Comparison of ENCODE assay signal across 8 cellular contexts in genomic region chr16:29848420-29849297, GRCh38. TPM values are rescaled to one million over a fixed set of nuclear protein-coding genes. Genes with fewer than 3 reads are reported as not detected.
DNase-seq lines count a peak whose midpoint lies in the region; ATAC-seq, FAIRE-seq and TF ChIP-seq lines count a peak whose summit lies in the region.

No MANE protein-coding gene starts in this region.

- H3K27ac ChIP-seq in ascending aorta (no peak overlapping the region), hepatocyte (no peak overlapping the region), small intestine (ENCODE audit: low read depth in 1 of 2, low read length in 1 of 2) (peak overlapping the region in 1 of 2 donors; percentile 34)

- no peak for FAIRE-seq in small intestine (lab: Jason Lieb, UNC)

- peak; percentile 52 for TF ChIP-seq CTCF in LNCaP clone FGC (IDR thresholded peaks at IDR 0.05; ENCODE audit: control insufficient read depth, extremely low read depth, insufficient read depth)
- peak; percentile 75 to 92 (median 82) for TF ChIP-seq CTCF in ascending aorta (IDR thresholded peaks at IDR 0.05)
- TF ChIP-seq CTCF in hepatocyte (IDR thresholded peaks at IDR 0.05; ENCODE audit: poor library complexity), result peak; percentile 61

- H3K9me3 ChIP-seq in ascending aorta (no peaks in the 10 kb centered on the region), hepatocyte (ENCODE audit: low read depth) (no peaks in the 10 kb centered on the region), small intestine (ENCODE audit: control insufficient read depth, low read depth) (no peaks in the 10 kb centered on the region)

- no peak for ATAC-seq in HG03442 (IDR thresholded peaks at IDR 0.05; ENCODE audit: unreplicated experiment)

- H3K36me3 ChIP-seq in ascending aorta (peaks cover 43 to 49% of the 10 kb centered on the region in 2 donors), hepatocyte (replicated peaks; ENCODE audit: insufficient read depth, low read depth) (no peaks in the 10 kb centered on the region), small intestine (ENCODE audit: control insufficient read depth in 2 of 2, insufficient read depth in 2 of 2, low read length in 2 of 2) (peaks cover 13 to 30% of the 10 kb centered on the region in 2 donors)

- H3K4me1 ChIP-seq in ascending aorta (no peaks in the 10 kb centered on the region), hepatocyte (ENCODE audit: insufficient read depth) (no peaks in the 10 kb centered on the region), small intestine (ENCODE audit: control insufficient read depth in 2 of 2, insufficient read depth in 1 of 2, low read depth in 1 of 2, low read length in 1 of 2) (no peaks in the 10 kb centered on the region)

- peak; percentile 85 for DNase-seq in GM03348 (ENCODE audit: low spot score)
- DNase-seq in LNCaP clone FGC (ENCODE audit: low read depth), result no peak
- DNase-seq in T-helper 9 cell, result peak; percentile 78
- DNase-seq in ascending aorta (ENCODE audit: low spot score in 2 of 2), result peak in 1 of 2 donors; percentile 84
- peak; percentile 84 for DNase-seq in hepatocyte (ENCODE audit: low spot score)
- peak; percentile 77 for DNase-seq in small intestine
- no peak for DNase-seq in NCI-H2171 treated with DMSO at 0.1 percent for 48 hours (lab: John Stamatoyannopoulos, UW)

- H3K9me2 ChIP-seq in hepatocyte (replicated peaks; ENCODE audit: insufficient read depth), result no peaks in the 10 kb centered on the region

- intact Hi-C loops in ascending aorta (cut with DNase I), result loop anchor here (2.0 to 5.0 kb wide), 3 partner anchors 24 to 151 kb away; partner anchors contain the start of gene MAZ

- H3K79me2 ChIP-seq in hepatocyte, result no peaks in the 10 kb centered on the region

- no peak overlapping the region for H3K4me2 ChIP-seq in hepatocyte

- H3K4me3 ChIP-seq in LNCaP clone FGC (ENCODE audit: low read depth, low read length) (no peak overlapping the region), ascending aorta (no peak overlapping the region), hepatocyte (no peak overlapping the region), small intestine (ENCODE audit: low read depth in 1 of 2, low read length in 2 of 2) (no peak overlapping the region)

- no peaks in the 10 kb centered on the region for H4K20me1 ChIP-seq in hepatocyte (ENCODE audit: insufficient read depth, poor library complexity, severe bottlenecking)

- no peaks in the 10 kb centered on the region for H3K27me3 ChIP-seq in ascending aorta
- no peaks in the 10 kb centered on the region for H3K27me3 ChIP-seq in hepatocyte
- H3K27me3 ChIP-seq in small intestine (ENCODE audit: control insufficient read depth in 2 of 2, insufficient read depth in 2 of 2, low read length in 2 of 2), result no peaks in the 10 kb centered on the region

- no peak overlapping the region for H2AFZ ChIP-seq in hepatocyte

- WGBS in hepatocyte (ENCODE audit: low lambda C conversion rate, missing lambda C conversion rate), result 56% methylated on average over 15 of the region's 15 CpGs
- WGBS in small intestine, 3 donors, result 33 to 45% (median 43%) methylated on average over 15 of the region's 15 CpGs

RNA-seq across cellular contexts. Expression of gene CDIPT, which starts 14.4 kb away (rescaled TPM):
- total RNA-seq in ascending aorta, result 174 TPM
- total RNA-seq in hepatocyte, result 94.1 and 97.1 TPM in 2 replicates
- 143 and 147 TPM in 2 replicates for polyA plus RNA-seq in hepatocyte
- polyA plus RNA-seq in small intestine, result 10 to 100 TPM; 51.9 to 76.9 (median 55.1) TPM

RNA-seq across cellular contexts. Expression of gene MVP, which starts 28.4 kb away (rescaled TPM):
- 244 TPM for total RNA-seq in ascending aorta
- total RNA-seq in hepatocyte, result 80.0 and 121 TPM in 2 replicates
- 140 and 146 TPM in 2 replicates for polyA plus RNA-seq in hepatocyte
- polyA plus RNA-seq in small intestine, result 100 to 1,000 TPM; 256 to 558 (median 328) TPM

RNA-seq across cellular contexts. Expression of gene PAGR1, which starts 32.7 kb away (rescaled TPM):
- total RNA-seq in ascending aorta (54.3 TPM), hepatocyte (31.6 and 39.3 TPM in 2 replicates)
- polyA plus RNA-seq in hepatocyte (48.5 and 53.4 TPM in 2 replicates), small intestine (10 to 100 TPM; 36.9 to 46.0 (median 45.9) TPM)

RNA-seq across cellular contexts. Expression of gene PRRT2, which starts 36.7 kb away (rescaled TPM):
- total RNA-seq in ascending aorta, result 5.0 TPM
- 7.0 and 8.0 TPM in 2 replicates for total RNA-seq in hepatocyte
- polyA plus RNA-seq in hepatocyte, result 11.1 and 23.9 TPM in 2 replicates
- 1 to 10 TPM in 1 of 3 donors, under 1 TPM in 1, not detected in 1; 0.27 to 2.7 TPM for polyA plus RNA-seq in small intestine

RNA-seq across cellular contexts. Expression of gene MAZ, which starts 42.3 kb away (rescaled TPM):
- total RNA-seq in ascending aorta, result 146 TPM
- total RNA-seq in hepatocyte, result 123 and 132 TPM in 2 replicates
- polyA plus RNA-seq in hepatocyte, result 190 and 192 TPM in 2 replicates
- 100 to 1,000 TPM in 1 of 3 donors, 10 to 100 TPM in 2; 91.9 to 269 (median 96.2) TPM for polyA plus RNA-seq in small intestine

Comparison
In these comparisons a context has a peak if more than half of its experiments do, and no peak if none do; other contexts are left out.
1. DNase-seq: peak in GM03348 (single experiment), T-helper 9 cell (single experiment), hepatocyte (single experiment) and small intestine (single experiment); none in LNCaP clone FGC (single experiment) and NCI-H2171 treated with DMSO at 0.1 percent for 48 hours (single experiment).
2. Peak in every context shown above with its lines, with median percentiles within 50 percentile points of each other: CTCF ChIP-seq.